In the genomic region with DNA sequence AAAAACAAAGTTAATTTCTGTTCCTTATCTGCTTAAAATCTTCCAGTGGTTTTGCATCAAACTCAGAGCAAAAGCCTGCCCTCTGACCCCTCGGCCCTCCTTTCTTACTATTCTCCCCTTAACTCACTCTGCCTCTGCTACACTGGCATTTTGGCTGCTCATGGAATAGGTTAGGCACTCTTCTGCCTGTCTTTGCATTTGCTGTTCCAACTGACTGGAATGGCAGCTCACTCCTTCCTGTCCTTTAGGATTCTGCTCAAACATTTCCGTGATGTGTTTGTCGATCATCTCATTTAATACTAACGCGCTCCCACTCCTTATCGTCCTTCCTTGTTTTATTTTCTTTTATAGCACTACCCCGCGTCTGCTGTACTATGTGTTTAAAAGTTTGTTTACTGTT, we compare ENCODE assay signal across 8 cellular contexts. TPM values are rescaled to one million over a fixed set of nuclear protein-coding genes. Genes with fewer than 3 reads are reported as not detected.
A peak's percentile ranks its signal among the peaks of the same experiment; 100 is the strongest.
DNase-seq lines count a peak whose midpoint lies in the region; ATAC-seq and TF ChIP-seq lines count a peak whose summit lies in the region.

No MANE protein-coding gene starts in this region.

- TF ChIP-seq RAD21 in liver (IDR thresholded peaks at IDR 0.05): no peak

- H3K27ac ChIP-seq in liver (ENCODE audit: low read depth in 1 of 2, low read length in 2 of 2): peak overlapping the region; percentile 78 to 91

- H3K9me3 ChIP-seq in liver (ENCODE audit: control insufficient read depth in 4 of 4, low read length in 3 of 4): no peaks in the 10 kb centered on the region

- intact Hi-C loops in left cardiac atrium (cut with DNase I) (no loop called here), cardiac septum (cut with DNase I) (loop anchor here (5.0 kb wide), 1 partner anchor 148 kb away; the partner anchor contains the start of genes GPATCH11 and HEATR5B)

- WGBS in liver: under 1% methylated on average over 8 of the region's 8 CpGs

- TF ChIP-seq CTCF in liver (IDR thresholded peaks at IDR 0.05; ENCODE audit: low read depth, low read length, missing input control): no peak

- peaks cover 0 to 18% (median 13%) of the 10 kb centered on the region in 4 donors for H3K36me3 ChIP-seq in liver (ENCODE audit: control insufficient read depth in 4 of 4, insufficient read depth in 3 of 4, low read depth in 1 of 4, low read length in 3 of 4)

- peaks cover 12 to 29% (median 20%) of the 10 kb centered on the region in 4 donors for H3K4me1 ChIP-seq in liver (ENCODE audit: control insufficient read depth in 4 of 4, insufficient read depth in 4 of 4, low read length in 3 of 4)

- peak; percentile 1 to 2 for ATAC-seq in left cardiac atrium
- no peak for ATAC-seq in HG03520 (IDR thresholded peaks at IDR 0.05; ENCODE audit: unreplicated experiment)

- H3K9ac ChIP-seq in liver (ENCODE audit: low read depth in 1 of 2, low read length in 2 of 2): peak overlapping the region; percentile 91 to 92

- H3K4me3 ChIP-seq in liver (ENCODE audit: low read depth in 1 of 3, low read length in 3 of 3): peak overlapping the region; percentile 75 to 97 (median 95)

- DNase-seq in left cardiac atrium (no peak), cardiac septum (ENCODE audit: low spot score) (no peak), astrocyte of the hippocampus (ENCODE audit: low read depth, low spot score) (peak; percentile 11), cortex of kidney (lab: John Stamatoyannopoulos, UW) (no peak), DMS153 treated with DMSO at 0.1 percent for 48 hours (lab: John Stamatoyannopoulos, UW; ENCODE audit: unreplicated experiment) (no peak)
- DNase-seq in activated effector memory CD4-positive, alpha-beta T cell treated with anti-CD3 and anti-CD28 coated beads, Interleukin-2, amount 50 U/mL, for 16 hours: no peak

- H3K27me3 ChIP-seq in liver (ENCODE audit: control insufficient read depth in 4 of 4, insufficient read depth in 4 of 4, low read length in 3 of 4): no peaks in the 10 kb centered on the region

TF ChIP-seq in liver, 16 proteins besides CTCF, POLR2A, EP300 and RAD21:
- no peak for TF ChIP-seq JUND (IDR thresholded peaks at IDR 0.05)
- no peak for TF ChIP-seq FOXA1 (IDR thresholded peaks at IDR 0.05)
- TF ChIP-seq REST (IDR thresholded peaks at IDR 0.05): no peak
- no peak for TF ChIP-seq ATF3 (IDR thresholded peaks at IDR 0.05)
- TF ChIP-seq, protein P1, sequence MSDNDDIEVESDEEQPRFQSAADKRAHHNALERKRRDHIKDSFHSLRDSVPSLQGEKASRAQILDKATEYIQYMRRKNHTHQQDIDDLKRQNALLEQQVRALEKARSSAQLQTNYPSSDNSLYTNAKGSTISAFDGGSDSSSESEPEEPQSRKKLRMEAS (IDR thresholded peaks at IDR 0.05): no peak
- TF ChIP-seq HNF4A (conservative IDR thresholded peaks at IDR 0.05): no peak
- no peak for TF ChIP-seq YY1 (IDR thresholded peaks at IDR 0.05)
- no peak for TF ChIP-seq RXRA (IDR thresholded peaks at IDR 0.05)
- no peak for TF ChIP-seq TAF1 (conservative IDR thresholded peaks at IDR 0.05)
- TF ChIP-seq HNF4G (IDR thresholded peaks at IDR 0.05): no peak
TF ChIP-seq in liver: peak in this region for 0.

RNA-seq across cellular contexts. Expression of gene CEBPZ, which starts 0.8 kb away (rescaled TPM):
- 10 to 100 TPM; 33.2 to 41.9 TPM for total RNA-seq in left cardiac atrium
- 31.4 TPM for total RNA-seq in cardiac septum
- total RNA-seq in liver: 10 to 100 TPM; 19.1 to 25.6 TPM
- 10 to 100 TPM; 15.7 to 20.7 TPM for polyA plus RNA-seq in liver

RNA-seq across cellular contexts. Expression of gene NDUFAF7, which starts 0.9 kb away (rescaled TPM):
- total RNA-seq in left cardiac atrium (10 to 100 TPM; 17.1 to 22.2 TPM), cardiac septum (24.2 TPM), liver (10 to 100 TPM in 1 of 2 donors, 1 to 10 TPM in 1; 9.9 to 13.6 TPM)
- 10 to 100 TPM in 1 of 2 donors, 1 to 10 TPM in 1; 8.7 to 12.7 TPM for polyA plus RNA-seq in liver

RNA-seq across cellular contexts. Expression of gene CEBPZOS, which starts 34.3 kb away (rescaled TPM):
- total RNA-seq in left cardiac atrium: 10 to 100 TPM; 41.5 to 46.9 TPM
- total RNA-seq in cardiac septum: 49.1 TPM
- 10 to 100 TPM; 10.2 to 16.8 TPM for total RNA-seq in liver
- 10 to 100 TPM in 1 of 2 donors, 1 to 10 TPM in 1; 9.1 to 22.9 TPM for polyA plus RNA-seq in liver

RNA-seq across cellular contexts. Expression of gene SULT6B1, which starts 42.1 kb away (rescaled TPM):
- total RNA-seq in left cardiac atrium (not detected), cardiac septum (not detected), liver (not detected)
- not detected for polyA plus RNA-seq in liver
